29 cellular contexts compared by ENCODE assay signal in the genomic region with DNA sequence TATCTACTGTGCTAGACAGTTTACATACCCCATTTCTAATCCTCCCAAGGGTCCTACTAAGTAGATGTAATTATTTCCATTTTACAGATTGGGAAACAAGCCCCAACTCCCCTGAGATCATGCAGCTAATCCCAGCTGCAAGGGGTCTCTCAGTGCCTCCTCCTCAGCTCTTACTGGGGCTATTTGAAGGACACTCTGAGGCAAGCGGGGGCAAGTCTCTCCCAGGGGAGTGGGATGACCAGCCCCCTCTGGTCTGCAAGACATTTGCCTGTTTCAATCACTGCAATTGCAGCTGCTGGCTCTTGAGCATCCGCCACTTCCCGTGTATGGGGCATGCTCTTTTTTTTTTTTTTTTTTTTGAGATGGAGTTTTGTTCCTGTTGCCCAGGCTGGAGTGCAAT. TPM values are rescaled to one million over a fixed set of nuclear protein-coding genes. Genes with fewer than 3 reads are reported as not detected.
"Had no signal": no experiment of that assay in that cellular context is flagged by ENCODE, and none has a peak within 500 bp of the region (broad histone marks: within the 10 kb centered on the region; RNA-seq: fewer than 3 reads in every experiment).

No MANE protein-coding gene starts in this region.

- H3K9me3 ChIP-seq: adrenal gland had no signal

- FAIRE-seq: colon had no signal

- H3K27me3 ChIP-seq: adrenal gland had no signal

- H3K27ac ChIP-seq: adrenal gland, SK-N-MC, VCaP had no signal

- ATAC-seq: T-cell had no signal

- H3K36me3 ChIP-seq: adrenal gland had no signal

- H3K4me1 ChIP-seq: adrenal gland had no signal

- H3K4me3 ChIP-seq: adrenal gland, SK-N-MC had no signal

- DNase-seq: activated CD4-positive, alpha-beta memory T cell treated with anti-CD3 and anti-CD28 coated beads, Interleukin-2, amount 10 ng/mL, durations not matched to agents 7 days and 5 days; activated CD4-positive, alpha-beta T cell treated with anti-CD3 and anti-CD28 coated beads, Interleukin-2, amount 50 U/mL, for 1 hour; activated CD4-positive, CD25-positive, alpha-beta regulatory T cell; activated CD8-positive, alpha-beta memory T cell treated with anti-CD3 and anti-CD28 coated beads, Interleukin-2, amount 50 U/mL, for 4 hours; activated naive CD4-positive, alpha-beta T cell treated with anti-CD3 and anti-CD28 coated beads, Interleukin-2, amount 50 U/mL, for 16 hours; activated naive CD8-positive, alpha-beta T cell treated with anti-CD3 and anti-CD28 coated beads, Interleukin-2, amount 10 ng/mL, durations not matched to agents 7 days and 5 days; activated T-cell treated with anti-CD3 and anti-CD28 coated beads, Interleukin-2, amount 50 U/mL, for 1 hour; adrenal gland; anterior cingulate cortex; cerebellar nuclear complex; NCI-H1092 treated with DMSO at 0.1 percent for 48 hours; NCI-H146; NCI-H187 treated with DMSO at 0.1 percent for 48 hours; NCI-H2081 treated with DMSO at 0.1 percent for 48 hours; NCI-H2171 treated with DMSO at 0.1 percent for 48 hours; NCI-H226; NCI-H510A; NCI-H526 treated with DMSO at 0.1 percent for 48 hours; NCI-H82; SIG-M5; T-cell; T-helper 2 cell; T1000 had no signal

RNA-seq across cellular contexts. Expression of gene LAMP3, which starts 11.4 kb away (rescaled TPM):
- total RNA-seq: cardiac septum, OCI-LY7, RPMI7951 had no signal
